Comparison of ENCODE assay signal across 7 cellular contexts in the genomic region with DNA sequence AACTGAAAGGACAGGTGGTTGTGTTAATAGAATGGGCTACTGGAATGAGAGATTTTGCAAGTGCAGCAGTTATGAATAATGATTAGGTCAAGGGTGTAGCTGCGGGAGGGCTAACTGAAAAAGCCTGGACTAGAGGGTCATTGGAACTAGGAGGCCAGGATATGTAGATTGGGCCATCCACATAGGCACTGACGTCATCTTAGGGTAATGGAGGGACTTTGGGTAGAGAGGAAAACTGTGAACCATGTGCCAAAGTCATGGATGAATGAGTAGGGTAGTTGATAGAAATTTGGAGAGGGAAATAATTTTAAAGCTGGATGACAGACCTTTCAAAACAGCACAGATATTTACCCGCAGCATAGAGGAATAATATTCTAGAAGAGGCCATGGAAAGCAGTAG.
"Had no signal": no experiment of that assay in that cellular context is flagged by ENCODE, and none has a peak within 500 bp of the region (broad histone marks: within the 10 kb centered on the region; RNA-seq: fewer than 3 reads in every experiment).

No MANE protein-coding gene starts in this region.

- FAIRE-seq: HTR-8/SVneo, K562 had no signal

- H3K27ac ChIP-seq: HL-60 had no signal

- H3K4me3 Mint-ChIP-seq: IgD-negative memory B cell had no signal

- H3K27ac Mint-ChIP-seq: IgD-negative memory B cell had no signal

- DNase-seq: IMR-90, KBM-7, KG1 had no signal

- H3K36me3 Mint-ChIP-seq: IgD-negative memory B cell had no signal

- H3K27me3 Mint-ChIP-seq: IgD-negative memory B cell had no signal

- H3K4me3 ChIP-seq: K562 had no signal

- ATAC-seq: K562 had no signal

- H3K4me1 Mint-ChIP-seq: IgD-negative memory B cell had no signal
